8 cellular contexts compared by ENCODE assay signal in the genomic region with DNA sequence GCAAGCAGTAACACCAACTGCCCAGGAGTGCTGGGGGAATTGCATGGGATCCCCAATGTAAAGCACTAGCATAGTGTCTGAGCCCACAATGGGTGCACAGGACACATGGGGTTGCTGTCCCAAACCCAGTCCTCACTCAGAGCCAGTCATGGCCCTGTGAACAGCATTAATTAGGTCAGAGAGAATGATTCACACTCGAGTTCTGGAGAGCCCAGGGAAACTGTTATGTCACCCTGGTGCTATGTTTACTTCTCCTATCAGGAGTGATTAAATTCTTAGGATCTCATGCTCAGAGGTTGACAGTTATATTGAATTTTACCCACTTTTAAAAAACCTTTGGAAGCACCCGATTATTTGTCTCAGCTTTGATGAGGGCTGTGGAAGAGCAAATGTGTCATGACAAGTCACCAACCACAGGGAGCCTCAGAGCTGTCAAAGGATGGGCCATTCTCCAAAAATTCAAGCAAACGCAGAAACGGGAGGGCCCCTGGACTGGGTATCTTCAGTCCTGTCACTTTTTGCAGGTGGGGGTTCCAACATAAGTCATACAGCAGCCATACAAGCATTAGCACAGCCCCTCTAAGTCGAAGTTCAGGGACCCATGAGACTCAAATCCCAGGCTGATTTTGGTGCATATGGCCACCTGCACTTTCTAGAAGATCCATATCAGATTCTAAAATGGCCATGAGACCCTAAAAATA. TPM values are rescaled to one million over a fixed set of nuclear protein-coding genes. Genes with fewer than 3 reads are reported as not detected.
DNase-seq lines count a peak whose midpoint lies in the region; ATAC-seq and TF ChIP-seq lines count a peak whose summit lies in the region.

No MANE protein-coding gene starts in this region.

- H3K36me3 ChIP-seq in KOPT-K1 (ENCODE audit: insufficient read depth, low read length) (peaks cover 13% of the 10 kb centered on the region; the same call in 1 of the 2 replicates), brain microvascular endothelial cell (replicated peaks) (no peaks in the 10 kb centered on the region), right lobe of liver (peaks cover 0 to 4% (median 0%) of the 10 kb centered on the region in 4 donors), tibial artery (peaks cover 0 to 7% (median 0%) of the 10 kb centered on the region in 3 donors)

- TF ChIP-seq POLR2A in right lobe of liver (IDR thresholded peaks at IDR 0.05), result no peak

- H3K9me3 ChIP-seq in KOPT-K1 (ENCODE audit: insufficient read depth, low read length, poor library complexity, severe bottlenecking), result no peaks in the 10 kb centered on the region
- H3K9me3 ChIP-seq in right lobe of liver, result no peaks in the 10 kb centered on the region
- H3K9me3 ChIP-seq in tibial artery, result no peaks in the 10 kb centered on the region

- in situ Hi-C loops in brain microvascular endothelial cell (cut with HindIII; ENCODE audit: low pct_ligation_motif_present, low sequenced_read_pairs), result no loop called here

- H3K27ac ChIP-seq in KOPT-K1 (ENCODE audit: low read depth, low read length, poor library complexity, severe bottlenecking) (peak overlapping the region; percentile 63), brain microvascular endothelial cell (peak overlapping the region; percentile 78), right lobe of liver (peak overlapping the region; percentile 81 to 91 (median 84)), tibial artery (peak overlapping the region; percentile 80 to 82)

- ATAC-seq in right lobe of liver (peak in 2 of 4 donors; percentile 6 to 65), HG03354 (IDR thresholded peaks at IDR 0.05; ENCODE audit: poor library complexity, severe bottlenecking, unreplicated experiment) (no peak)

- H3K4me1 ChIP-seq in right lobe of liver (peaks cover 0 to 46% (median 7%) of the 10 kb centered on the region in 4 donors), tibial artery (peaks cover 0 to 50% (median 34%) of the 10 kb centered on the region in 4 donors)

- no peak for TF ChIP-seq CTCF in brain microvascular endothelial cell (IDR thresholded peaks at IDR 0.05; ENCODE audit: low read depth, low read length, missing control alignments)
- TF ChIP-seq CTCF in right lobe of liver (IDR thresholded peaks at IDR 0.05), result no peak
- no peak for TF ChIP-seq CTCF in tibial artery (IDR thresholded peaks at IDR 0.05)

- H3K4me3 ChIP-seq in brain microvascular endothelial cell (ENCODE audit: low read depth, low read length) (peak overlapping the region; percentile 74), right lobe of liver (peak overlapping the region; percentile 66 to 86 (median 81)), tibial artery (peak overlapping the region; percentile 66 to 80)

- 15% methylated on average over 3 of the region's 5 CpGs for WGBS in right lobe of liver (ENCODE audit: insufficient coverage, low coverage, low lambda C conversion rate, missing lambda C conversion rate)

- DNase-seq in AML-193 (lab: John Stamatoyannopoulos, UW), result peak; percentile 10 to 30
- peak; percentile 78 for DNase-seq in brain microvascular endothelial cell
- DNase-seq in right lobe of liver, result peak in 1 of 3 donors; percentile 38
- peak in 1 of 2 donors; percentile 53 for DNase-seq in tibial artery
- DNase-seq in NCI-H2029 (lab: John Stamatoyannopoulos, UW), result no peak
- no peak for DNase-seq in stimulated activated CD4-positive, alpha-beta T cell treated with anti-CD3 and anti-CD28 coated beads, Interleukin-4, amount 100 ng/mL, for 4 hours

- intact Hi-C loops in right lobe of liver (cut with DNase I), result no loop called here
- intact Hi-C loops in tibial artery (cut with DNase I; ENCODE audit: low total_unique reads), result loop anchor here (2.0 kb wide), 1 partner anchor 16 kb away; no protein-coding TSS in a partner anchor

- no peaks in the 10 kb centered on the region for H3K27me3 ChIP-seq in brain microvascular endothelial cell (replicated peaks)
- no peaks in the 10 kb centered on the region for H3K27me3 ChIP-seq in right lobe of liver
- H3K27me3 ChIP-seq in tibial artery, result no peaks in the 10 kb centered on the region

RNA-seq across cellular contexts. Expression of gene RASSF4, which starts 1.3 kb away (rescaled TPM):
- 10 to 100 TPM; 13.6 to 28.5 (median 19.6) TPM for total RNA-seq in right lobe of liver

RNA-seq across cellular contexts. Expression of gene DEPP1, which starts 20.3 kb away (rescaled TPM):
- total RNA-seq in right lobe of liver, result 10 to 100 TPM in 5 of 6 experiments, 1 to 10 TPM in 1; 5.3 to 94.6 (median 71.5) TPM

RNA-seq across cellular contexts. Expression of gene ZNF22, which starts 42.4 kb away (rescaled TPM):
- total RNA-seq in right lobe of liver, result 10 to 100 TPM; 10.3 to 25.2 (median 12.2) TPM

RNA-seq across cellular contexts. Expression of gene TMEM72, which starts 47.2 kb away (rescaled TPM):
- total RNA-seq in right lobe of liver, result not detected

Comparison
In these comparisons a context has a peak if more than half of its experiments do, and no peak if none do; other contexts are left out.
1. DNase-seq: peak in AML-193 (2 of 2) and brain microvascular endothelial cell (single experiment); none in NCI-H2029 (single experiment) and stimulated activated CD4-positive, alpha-beta T cell treated with anti-CD3 and anti-CD28 coated beads, Interleukin-4, amount 100 ng/mL, for 4 hours (0 of 2).
2. Peak in every context shown above with its lines, with median percentiles within 50 percentile points of each other: H3K27ac ChIP-seq and H3K4me3 ChIP-seq.